ENCODE assay signal across 8 cellular contexts in genomic region chr6:157322792-157323113, GRCh38. TPM values are rescaled to one million over a fixed set of nuclear protein-coding genes. Genes with fewer than 3 reads are reported as not detected.
DNase-seq lines count a peak whose midpoint lies in the region; ATAC-seq, FAIRE-seq and TF ChIP-seq lines count a peak whose summit lies in the region.

No MANE protein-coding gene starts in this region.

- H3K36me3 ChIP-seq in hepatocyte (replicated peaks; ENCODE audit: insufficient read depth, low read depth), result no peaks in the 10 kb centered on the region

- intact Hi-C loops in activated CD4-positive, alpha-beta memory T cell treated with anti-CD3 and anti-CD28 coated beads for 36 hours (cut with micrococcal nuclease), result loop anchor here (1.0 to 10.0 kb wide), 5 partner anchors 58 to 562 kb away; partner anchors contain the start of gene ZDHHC14

- CTCF ChIA-PET in activated CD4-positive, alpha-beta memory T cell treated with anti-CD3 and anti-CD28 coated beads for 36 hours (lab: Charles Lee), result interaction anchor here (0.7 to 5.3 kb wide), 9 partner anchors 8 to 747 kb away, joined by 3 to 40 read pairs (median 4); no protein-coding TSS in a partner anchor

- H2BK5ac ChIP-seq in H9 (ENCODE audit: insufficient read length, low read length), result no peak overlapping the region

- H3K27me3 Mint-ChIP-seq in H9 (ENCODE audit: low read depth), result peaks cover 28% of the 10 kb centered on the region
- H3K27me3 Mint-ChIP-seq in activated CD4-positive, alpha-beta memory T cell treated with anti-CD3 and anti-CD28 coated beads for 36 hours, result peaks cover 12% of the 10 kb centered on the region

- H3K4me3 ChIP-seq in hepatocyte (peak overlapping the region; percentile 82), skin epidermis (peak overlapping the region; percentile 44 to 92 (median 70))

- POLR2A ChIA-PET in activated CD4-positive, alpha-beta memory T cell treated with anti-CD3 and anti-CD28 coated beads for 36 hours (lab: Charles Lee), result interaction anchor here (0.6 to 2.5 kb wide), 9 partner anchors 8 to 643 kb away, joined by 3 to 19 read pairs (median 3); partner anchors contain the start of gene ZDHHC14

- no peak overlapping the region for H4K8ac ChIP-seq in H9 (replicated peaks; ENCODE audit: insufficient read length, low read depth, low read length)

- H4K91ac ChIP-seq in H9 (ENCODE audit: insufficient read length, low read depth, low read length), result no peak overlapping the region

- no CpG with 5 or more reads among the region's 12 CpGs for WGBS in H9 (ENCODE audit: extremely low coverage, insufficient read length, low lambda C conversion rate)
- 6% methylated on average over 12 of the region's 12 CpGs for WGBS in hepatocyte (ENCODE audit: low lambda C conversion rate, missing lambda C conversion rate)

- ATAC-seq in HG03108 (IDR thresholded peaks at IDR 0.05; ENCODE audit: unreplicated experiment), result no peak

- H3K79me1 ChIP-seq in H9 (ENCODE audit: insufficient read depth, low read depth, low read length, poor library complexity, severe bottlenecking), result no peaks in the 10 kb centered on the region

- H3K79me2 ChIP-seq in H9 (ENCODE audit: insufficient read depth, low read length) (0 out of 2 replicates have a peak, but pooled peaks cover 2% of the 10 kb centered on the region), hepatocyte (peaks cover 18% of the 10 kb centered on the region)

- no peak overlapping the region for H3K4ac ChIP-seq in H9 (ENCODE audit: low read depth, low read length)

- peak overlapping the region in 2 of 3 experiments; percentile 66 to 96; a peak in 5 of 7 replicates for H3K27ac Mint-ChIP-seq in H9
- H3K27ac Mint-ChIP-seq in activated CD4-positive, alpha-beta memory T cell treated with anti-CD3 and anti-CD28 coated beads for 36 hours, result peak overlapping the region; percentile 86

- H3K9me2 ChIP-seq in hepatocyte (replicated peaks; ENCODE audit: insufficient read depth), result no peaks in the 10 kb centered on the region

- H3K4me2 ChIP-seq in H9 (ENCODE audit: insufficient read depth, insufficient read length, low read length) (peak overlapping the region; percentile 58), hepatocyte (peak overlapping the region; percentile 81)

- H3K4me3 Mint-ChIP-seq in H9, result peak overlapping the region; percentile 95 to 97
- H3K4me3 Mint-ChIP-seq in activated CD4-positive, alpha-beta memory T cell treated with anti-CD3 and anti-CD28 coated beads for 36 hours, result peak overlapping the region; percentile 97

- no peak overlapping the region for H3T11ph ChIP-seq in H9 (ENCODE audit: low read length)

- H3K56ac ChIP-seq in H9 (ENCODE audit: insufficient read length, low read depth, low read length), result no peak overlapping the region

- peaks cover 14% of the 10 kb centered on the region for H3K23me2 ChIP-seq in H9 (ENCODE audit: insufficient read length, low read depth, low read length, poor library complexity, severe bottlenecking)

- H2AK5ac ChIP-seq in H9 (ENCODE audit: insufficient read length, low read length), result no peak overlapping the region

- H3K27ac ChIP-seq in H9 (ENCODE audit: insufficient read length, low read depth, low read length) (no peak overlapping the region), hepatocyte (peak overlapping the region; percentile 96), skin epidermis (peak overlapping the region in 20 of 21 experiments; percentile 67 to 95 (median 86))

- H3K9me3 Mint-ChIP-seq in H9, result no peaks in the 10 kb centered on the region
- H3K9me3 Mint-ChIP-seq in activated CD4-positive, alpha-beta memory T cell treated with anti-CD3 and anti-CD28 coated beads for 36 hours, result no peaks in the 10 kb centered on the region

- H3K14ac ChIP-seq in H9 (ENCODE audit: insufficient read depth, low read length), result no peak overlapping the region

- no peak overlapping the region for H4K5ac ChIP-seq in H9 (ENCODE audit: insufficient read length, low read depth, low read length)

- no peak for FAIRE-seq in GM19239 (lab: Jason Lieb, UNC)

- H2BK120ac ChIP-seq in H9 (ENCODE audit: low read depth, low read length, poor library complexity, severe bottlenecking), result no peak overlapping the region

- DNase-seq in H9 (no peak), hepatocyte (ENCODE audit: low spot score) (no peak), GM19239 (ENCODE audit: insufficient read length, low spot score) (no peak), 8988T (no peak), GDM1 (lab: John Stamatoyannopoulos, UW) (no peak)
- no peak for DNase-seq in activated CD4-positive, alpha-beta memory T cell treated with anti-CD3 and anti-CD28 coated beads for 36 hours

- peaks cover 7 to 8% of the 10 kb centered on the region in 2 experiments for H3K4me1 Mint-ChIP-seq in H9
- peaks cover 30% of the 10 kb centered on the region for H3K4me1 Mint-ChIP-seq in activated CD4-positive, alpha-beta memory T cell treated with anti-CD3 and anti-CD28 coated beads for 36 hours (ENCODE audit: low read depth)

- TF ChIP-seq CTCF in H9 (conservative IDR thresholded peaks at IDR 0.05) (no peak), hepatocyte (IDR thresholded peaks at IDR 0.05; ENCODE audit: poor library complexity) (no peak)

- no peak overlapping the region for H2BK15ac ChIP-seq in H9 (ENCODE audit: low read depth, low read length)

- no peak overlapping the region for H3K18ac ChIP-seq in H9 (ENCODE audit: insufficient read length, low read depth, low read length)

- no peak overlapping the region for H2BK12ac ChIP-seq in H9 (ENCODE audit: insufficient read length, low read depth, low read length)

- H2BK20ac ChIP-seq in H9 (ENCODE audit: low read depth, low read length, poor library complexity, severe bottlenecking), result no peak overlapping the region

- peaks cover 7 to 14% (median 12%) of the 10 kb centered on the region in 3 experiments; a peak in 6 of 7 replicates for H3K36me3 Mint-ChIP-seq in H9 (ENCODE audit: insufficient read depth in 1 of 3, low read depth in 3 of 3)
- H3K36me3 Mint-ChIP-seq in activated CD4-positive, alpha-beta memory T cell treated with anti-CD3 and anti-CD28 coated beads for 36 hours, result peaks cover 3% of the 10 kb centered on the region

- H3K4me1 ChIP-seq in H9 (ENCODE audit: insufficient read depth, low read length) (no peaks in the 10 kb centered on the region), hepatocyte (ENCODE audit: insufficient read depth) (peaks cover 4% of the 10 kb centered on the region)

- H3K23ac ChIP-seq in H9 (ENCODE audit: insufficient read length, low read depth, low read length), result no peak overlapping the region

- H3K9me3 ChIP-seq in H9 (ENCODE audit: control insufficient read depth, low read depth, low read length) (no peaks in the 10 kb centered on the region), hepatocyte (ENCODE audit: low read depth) (no peaks in the 10 kb centered on the region)

- H3K27me3 ChIP-seq in H9 (ENCODE audit: insufficient read depth, low read length) (no peaks in the 10 kb centered on the region), hepatocyte (no peaks in the 10 kb centered on the region)

- H2AFZ ChIP-seq in H9 (ENCODE audit: low read length) (peak overlapping the region; percentile 49), hepatocyte (peak overlapping the region; percentile 57)

- peak overlapping the region; percentile 88 for H3K9ac ChIP-seq in H9 (ENCODE audit: extremely low read depth, insufficient read length, low read length)

- H4K20me1 ChIP-seq in H9 (ENCODE audit: control insufficient read depth, insufficient read depth, insufficient read length), result no peaks in the 10 kb centered on the region
- H4K20me1 ChIP-seq in hepatocyte (ENCODE audit: insufficient read depth, poor library complexity, severe bottlenecking), result no peaks in the 10 kb centered on the region

RNA-seq across cellular contexts. Expression of gene TMEM242, which starts 0.6 kb away (rescaled TPM):
- total RNA-seq in H9 (2021) (10.3 and 10.5 TPM in 2 replicates), hepatocyte (8.7 and 9.0 TPM in 2 replicates)
- total RNA-seq in activated CD4-positive, alpha-beta memory T cell treated with anti-CD3 and anti-CD28 coated beads for 36 hours, result 1 to 10 TPM; 8.1 to 8.6 TPM
- 13.7 TPM in 2 replicates for polyA plus RNA-seq in hepatocyte

RNA-seq across cellular contexts. Expression of gene ZDHHC14, which starts 58.2 kb away (rescaled TPM):
- 1.7 and 2.2 TPM in 2 replicates for total RNA-seq in H9 (2021)
- 1 to 10 TPM; 1.4 to 2.0 TPM for total RNA-seq in activated CD4-positive, alpha-beta memory T cell treated with anti-CD3 and anti-CD28 coated beads for 36 hours
- 11.8 and 17.3 TPM in 2 replicates for total RNA-seq in hepatocyte
- 20.2 and 25.2 TPM in 2 replicates for polyA plus RNA-seq in hepatocyte
